ENCODE assay signal across 23 cellular contexts in the genomic region with DNA sequence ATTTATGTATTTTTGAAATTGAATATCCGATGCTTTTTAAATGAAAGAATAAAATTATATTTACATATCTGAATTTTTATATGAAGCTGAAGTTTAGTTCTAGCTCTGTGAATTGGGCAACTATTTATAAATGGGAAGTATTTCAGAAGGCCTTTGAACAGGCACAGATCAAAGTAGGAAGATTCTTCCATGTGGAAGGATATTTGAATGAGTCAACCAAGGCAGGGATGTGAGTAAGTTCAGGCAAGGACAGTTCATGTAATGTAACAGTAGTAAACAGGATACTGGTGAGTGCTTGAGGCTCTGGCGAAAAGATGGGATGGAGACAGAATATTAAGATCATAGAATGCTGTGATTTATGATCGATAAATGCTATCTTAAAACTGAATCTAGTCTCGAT.
DNase-seq lines count a peak whose midpoint lies in the region; ATAC-seq, FAIRE-seq and TF ChIP-seq lines count a peak whose summit lies in the region.
"Had no signal": no experiment of that assay in that cellular context is flagged by ENCODE, and none has a peak within 500 bp of the region (broad histone marks: within the 10 kb centered on the region; RNA-seq: fewer than 3 reads in every experiment).

No MANE protein-coding gene starts in this region.

- no peak overlapping the region for H3K9ac ChIP-seq in astrocyte (ENCODE audit: low read length)

- H3K27ac ChIP-seq in AG04450 (ENCODE audit: low read depth, low read length): no peak overlapping the region
- H3K27ac ChIP-seq in astrocyte (ENCODE audit: low read depth, low read length): no peak overlapping the region
- H3K27ac ChIP-seq: dorsolateral prefrontal cortex, esophagus squamous epithelium, neutrophil, upper lobe of right lung had no signal

- H3K4me1 ChIP-seq in astrocyte (ENCODE audit: insufficient read depth, low read length): no peaks in the 10 kb centered on the region
- H3K4me1 ChIP-seq: esophagus squamous epithelium, upper lobe of right lung had no signal

- TF ChIP-seq CTCF in AG04450 (IDR thresholded peaks at IDR 0.05; ENCODE audit: low read depth, low read length) (no peak), astrocyte (IDR thresholded peaks at IDR 0.05; ENCODE audit: insufficient read depth, low read depth, low read length) (no peak), fibroblast of villous mesenchyme (IDR thresholded peaks at IDR 0.05; ENCODE audit: insufficient read depth, low read depth, low read length) (no peak)

- POLR2A ChIA-PET in AG04450 (lab: Yijun Ruan, JAX): no interaction called here

- DNase-seq in AG04450 (ENCODE audit: low read depth, low spot score) (peak; percentile 11), HPDE6-E6E7 (ENCODE audit: extremely low spot score) (peak; percentile 2), astrocyte (ENCODE audit: low read depth) (peak; percentile 71), fibroblast of villous mesenchyme (ENCODE audit: low read depth) (peak; percentile 52), iPS-NIHi11 (ENCODE audit: low spot score) (no peak)
- no peak for DNase-seq in stimulated activated naive B cell treated with anti-CD40 and anti-IgM and Interleukin-4, amounts not matched to agents 10 μg/mL and 1 μg/mL and 100 μg/mL, for 72 hours
- DNase-seq: activated CD4-positive, alpha-beta T cell treated with anti-CD3 and anti-CD28 coated beads for 48 hours; activated naive CD4-positive, alpha-beta T cell treated with Interleukin-2 at 50 U/mL for 16 hours; CD8-positive, alpha-beta memory T cell; DND-41; dorsolateral prefrontal cortex; esophagus squamous epithelium; left colon; NCI-H69; OCI-M1; stimulated activated CD4-positive, alpha-beta T cell treated with anti-CD3 and anti-CD28 coated beads, Interleukin-15, amount 100 ng/mL, for 24 hours; upper lobe of right lung had no signal

- H3K4me3 ChIP-seq in AG04450 (ENCODE audit: low read depth, low read length) (no peak overlapping the region), astrocyte (ENCODE audit: insufficient read depth, low read depth, low read length) (no peak overlapping the region), fibroblast of villous mesenchyme (ENCODE audit: low read depth, low read length) (no peak overlapping the region)
- H3K4me3 ChIP-seq: dorsolateral prefrontal cortex, esophagus squamous epithelium, upper lobe of right lung had no signal

- H4K20me1 ChIP-seq in astrocyte (ENCODE audit: insufficient read depth, low read length): no peaks in the 10 kb centered on the region

- H3K9me3 ChIP-seq in AG04450 (ENCODE audit: control insufficient read depth, insufficient read depth, low read length) (no peaks in the 10 kb centered on the region), astrocyte (ENCODE audit: insufficient read depth, low read depth, low read length) (no peaks in the 10 kb centered on the region)
- H3K9me3 ChIP-seq: esophagus squamous epithelium, neutrophil, upper lobe of right lung had no signal

- no peaks in the 10 kb centered on the region for H3K36me3 Mint-ChIP-seq in astrocyte (ENCODE audit: low read depth, unreplicated experiment)
- no peaks in the 10 kb centered on the region for H3K36me3 Mint-ChIP-seq in stimulated activated naive B cell treated with anti-CD40 and anti-IgM and Interleukin-4, amounts not matched to agents 10 μg/mL and 1 μg/mL and 100 μg/mL, for 72 hours
- H3K36me3 Mint-ChIP-seq: brain; CD8-positive, alpha-beta memory T cell had no signal

- H3K27ac Mint-ChIP-seq in astrocyte (ENCODE audit: unreplicated experiment): no peak overlapping the region
- no peak overlapping the region for H3K27ac Mint-ChIP-seq in stimulated activated naive B cell treated with anti-CD40 and anti-IgM and Interleukin-4, amounts not matched to agents 10 μg/mL and 1 μg/mL and 100 μg/mL, for 72 hours
- H3K27ac Mint-ChIP-seq: brain; CD8-positive, alpha-beta memory T cell; stimulated activated naive CD8-positive, alpha-beta T cell treated with anti-CD3 and anti-CD28 coated beads, Interleukin-15, Interleukin-2, amounts not matched to agents 100 ng/mL and 50 ng/mL, for 24 hours had no signal

- H3K4me3 Mint-ChIP-seq in astrocyte (ENCODE audit: unreplicated experiment): no peak overlapping the region
- no peak overlapping the region for H3K4me3 Mint-ChIP-seq in stimulated activated naive B cell treated with anti-CD40 and anti-IgM and Interleukin-4, amounts not matched to agents 10 μg/mL and 1 μg/mL and 100 μg/mL, for 72 hours
- H3K4me3 Mint-ChIP-seq: brain; CD8-positive, alpha-beta memory T cell; stimulated activated naive CD8-positive, alpha-beta T cell treated with anti-CD3 and anti-CD28 coated beads, Interleukin-15, Interleukin-2, amounts not matched to agents 100 ng/mL and 50 ng/mL, for 24 hours had no signal

- no peak for ATAC-seq in stimulated activated naive B cell treated with anti-CD40 and anti-IgM and Interleukin-4, amounts not matched to agents 10 μg/mL and 1 μg/mL and 100 μg/mL, for 72 hours (replicated peaks)
- ATAC-seq in GM21825 (IDR thresholded peaks at IDR 0.05; ENCODE audit: unreplicated experiment): no peak
- no peak for ATAC-seq in GM19463 (IDR thresholded peaks at IDR 0.05; ENCODE audit: unreplicated experiment)
- ATAC-seq: left colon, upper lobe of right lung had no signal

- no peak for FAIRE-seq in astrocyte (lab: Jason Lieb, UNC)
- FAIRE-seq: A204.1 had no signal

- no peaks in the 10 kb centered on the region for H3K27me3 ChIP-seq in AG04450 (ENCODE audit: control insufficient read depth, insufficient read depth, low read length)
- H3K27me3 ChIP-seq in astrocyte (ENCODE audit: insufficient read depth, low read length): no peaks in the 10 kb centered on the region
- H3K27me3 ChIP-seq: dorsolateral prefrontal cortex, esophagus squamous epithelium, neutrophil, upper lobe of right lung had no signal

- no peak overlapping the region for H2AFZ ChIP-seq in astrocyte (ENCODE audit: low read depth, low read length)

- CTCF ChIA-PET in AG04450 (lab: Charles Lee): interaction anchor here (1.0 kb wide), 1 partner anchor 164 kb away, joined by 3 read pairs; no protein-coding TSS in a partner anchor

- H3K4me2 ChIP-seq in astrocyte (ENCODE audit: low read length): no peak overlapping the region

- peaks cover 1% of the 10 kb centered on the region for H3K4me1 Mint-ChIP-seq in astrocyte (ENCODE audit: low read depth, unreplicated experiment)
- H3K4me1 Mint-ChIP-seq in stimulated activated naive B cell treated with anti-CD40 and anti-IgM and Interleukin-4, amounts not matched to agents 10 μg/mL and 1 μg/mL and 100 μg/mL, for 72 hours: no peaks in the 10 kb centered on the region
- H3K4me1 Mint-ChIP-seq: brain; CD8-positive, alpha-beta memory T cell had no signal

- no peaks in the 10 kb centered on the region for H3K27me3 Mint-ChIP-seq in astrocyte (ENCODE audit: low read depth, unreplicated experiment)
- H3K27me3 Mint-ChIP-seq in stimulated activated naive B cell treated with anti-CD40 and anti-IgM and Interleukin-4, amounts not matched to agents 10 μg/mL and 1 μg/mL and 100 μg/mL, for 72 hours: no peaks in the 10 kb centered on the region
- H3K27me3 Mint-ChIP-seq: brain; CD8-positive, alpha-beta memory T cell; stimulated activated naive CD8-positive, alpha-beta T cell treated with anti-CD3 and anti-CD28 coated beads, Interleukin-15, Interleukin-2, amounts not matched to agents 100 ng/mL and 50 ng/mL, for 24 hours had no signal

- H3K36me3 ChIP-seq in astrocyte (ENCODE audit: insufficient read depth, low read length): no peaks in the 10 kb centered on the region
- H3K36me3 ChIP-seq: esophagus squamous epithelium, neutrophil, upper lobe of right lung had no signal

- no peaks in the 10 kb centered on the region for H3K79me2 ChIP-seq in astrocyte (ENCODE audit: insufficient read depth, low read length)

- no peaks in the 10 kb centered on the region for H3K9me3 Mint-ChIP-seq in astrocyte (ENCODE audit: unreplicated experiment)
- peaks cover 0 to 3% of the 10 kb centered on the region in 2 donors for H3K9me3 Mint-ChIP-seq in stimulated activated naive B cell treated with anti-CD40 and anti-IgM and Interleukin-4, amounts not matched to agents 10 μg/mL and 1 μg/mL and 100 μg/mL, for 72 hours
- H3K9me3 Mint-ChIP-seq: brain had no signal

Comparison
In these comparisons a context has a peak if more than half of its experiments do, and no peak if none do; other contexts are left out.
1. DNase-seq: peak in AG04450 (single experiment), HPDE6-E6E7 (single experiment), astrocyte (single experiment) and fibroblast of villous mesenchyme (single experiment); none in stimulated activated naive B cell treated with anti-CD40 and anti-IgM and Interleukin-4, amounts not matched to agents 10 μg/mL and 1 μg/mL and 100 μg/mL, for 72 hours (single experiment) and iPS-NIHi11 (single experiment).